In genomic region chr2:111148225-111148873, GRCh38 we compare ENCODE assay signal across 18 cellular contexts.
"Had no signal": no experiment of that assay in that cellular context is flagged by ENCODE, and none has a peak within 500 bp of the region (broad histone marks: within the 10 kb centered on the region; RNA-seq: fewer than 3 reads in every experiment).

No MANE protein-coding gene starts in this region.

- H3K4me1 ChIP-seq: colonic mucosa had no signal

- H3K27ac ChIP-seq: colonic mucosa, left lung, tibial nerve, WERI-Rb-1 had no signal

- H3K4me3 ChIP-seq: colonic mucosa, left lung, tibial nerve had no signal

- H3K9me3 ChIP-seq: colonic mucosa, left lung, tibial nerve had no signal

- DNase-seq: activated CD4-positive, alpha-beta memory T cell treated with anti-CD3 and anti-CD28 coated beads, Interleukin-2, amount 10 ng/mL, durations not matched to agents 7 days and 5 days; activated CD4-positive, alpha-beta T cell treated with anti-CD3 and anti-CD28 coated beads for 4 hours; activated effector memory CD4-positive, alpha-beta T cell treated with Interleukin-2 at 50 U/mL for 16 hours; activated T-cell treated with anti-CD3 and anti-CD28 coated beads, Interleukin-2, amount 50 U/mL, for 24 hours; amniotic stem cell; central memory CD4-positive, alpha-beta T cell; colonic mucosa; effector CD4-positive, alpha-beta T cell; foreskin fibroblast; hippocampal formation; left lung; mammary epithelial cell; nucleus accumbens; stimulated activated CD4-positive, alpha-beta T cell treated with anti-CD3 and anti-CD28 coated beads, Interleukin-2, amount 100 ng/mL, for 48 hours; stimulated activated naive CD4-positive, alpha-beta T cell; T1000; WERI-Rb-1 had no signal

- H3K36me3 ChIP-seq: colonic mucosa, WERI-Rb-1 had no signal

- H3K27me3 ChIP-seq: colonic mucosa, left lung, tibial nerve had no signal
